Comparison of ENCODE assay signal across 8 cellular contexts in the genomic region with DNA sequence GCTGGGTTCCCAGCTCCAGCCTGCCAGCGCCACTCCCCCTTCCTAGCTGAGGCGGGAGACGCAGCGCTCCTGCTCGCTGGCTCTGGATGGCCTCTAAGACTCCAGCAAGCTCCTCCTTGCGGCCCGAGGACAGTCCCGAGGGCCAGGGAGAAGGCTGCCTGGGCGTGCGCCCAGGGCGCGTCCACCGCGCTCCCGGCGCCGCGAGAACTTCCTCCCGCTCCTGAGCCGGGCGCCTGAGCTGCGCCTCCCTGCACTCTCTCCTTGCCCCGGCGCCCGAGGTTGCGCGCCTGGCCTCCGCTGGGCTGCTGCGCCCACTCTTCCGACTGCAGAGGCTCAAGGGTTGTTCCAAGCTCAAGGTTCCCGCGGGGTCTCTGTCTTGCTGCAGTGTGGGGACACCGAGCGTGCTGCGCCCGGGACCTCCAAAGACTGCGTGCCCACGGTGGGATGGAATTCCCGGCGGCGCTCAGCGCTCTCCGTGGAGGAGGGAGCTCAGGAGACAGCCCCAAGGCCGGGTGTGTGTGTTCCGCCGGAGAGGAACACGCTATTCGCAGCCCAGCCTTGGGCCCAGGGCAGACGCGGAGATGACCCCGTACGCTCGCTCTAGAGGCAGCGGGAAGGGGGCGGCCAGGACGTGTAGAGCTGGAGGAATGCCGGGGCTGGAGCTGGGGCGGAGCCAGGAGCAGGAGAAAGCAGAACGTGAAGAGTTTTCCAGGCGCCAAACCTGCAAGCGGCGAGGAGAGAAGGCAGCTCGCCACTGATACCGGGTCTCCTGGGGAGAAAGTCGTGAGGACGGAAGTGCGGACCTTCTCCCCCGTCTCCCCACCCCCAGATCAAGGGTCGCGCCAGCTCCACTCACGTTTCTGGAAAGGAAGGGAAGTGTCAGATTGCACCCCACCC. TPM values are rescaled to one million over a fixed set of nuclear protein-coding genes. Genes with fewer than 3 reads are reported as not detected.
A peak's percentile ranks its signal among the peaks of the same experiment; 100 is the strongest.
DNase-seq lines count a peak whose midpoint lies in the region; ATAC-seq, FAIRE-seq and TF ChIP-seq lines count a peak whose summit lies in the region.

A gene with protein sequence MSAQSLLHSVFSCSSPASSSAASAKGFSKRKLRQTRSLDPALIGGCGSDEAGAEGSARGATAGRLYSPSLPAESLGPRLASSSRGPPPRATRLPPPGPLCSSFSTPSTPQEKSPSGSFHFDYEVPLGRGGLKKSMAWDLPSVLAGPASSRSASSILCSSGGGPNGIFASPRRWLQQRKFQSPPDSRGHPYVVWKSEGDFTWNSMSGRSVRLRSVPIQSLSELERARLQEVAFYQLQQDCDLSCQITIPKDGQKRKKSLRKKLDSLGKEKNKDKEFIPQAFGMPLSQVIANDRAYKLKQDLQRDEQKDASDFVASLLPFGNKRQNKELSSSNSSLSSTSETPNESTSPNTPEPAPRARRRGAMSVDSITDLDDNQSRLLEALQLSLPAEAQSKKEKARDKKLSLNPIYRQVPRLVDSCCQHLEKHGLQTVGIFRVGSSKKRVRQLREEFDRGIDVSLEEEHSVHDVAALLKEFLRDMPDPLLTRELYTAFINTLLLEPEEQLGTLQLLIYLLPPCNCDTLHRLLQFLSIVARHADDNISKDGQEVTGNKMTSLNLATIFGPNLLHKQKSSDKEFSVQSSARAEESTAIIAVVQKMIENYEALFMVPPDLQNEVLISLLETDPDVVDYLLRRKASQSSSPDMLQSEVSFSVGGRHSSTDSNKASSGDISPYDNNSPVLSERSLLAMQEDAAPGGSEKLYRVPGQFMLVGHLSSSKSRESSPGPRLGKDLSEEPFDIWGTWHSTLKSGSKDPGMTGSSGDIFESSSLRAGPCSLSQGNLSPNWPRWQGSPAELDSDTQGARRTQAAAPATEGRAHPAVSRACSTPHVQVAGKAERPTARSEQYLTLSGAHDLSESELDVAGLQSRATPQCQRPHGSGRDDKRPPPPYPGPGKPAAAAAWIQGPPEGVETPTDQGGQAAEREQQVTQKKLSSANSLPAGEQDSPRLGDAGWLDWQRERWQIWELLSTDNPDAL (N-terminal part only) (minus strand): TSS at position 777 of the 897 bp plus-strand sequence. CDS start 1,092 bp downstream, outside the sequence.

- H3K9me3 ChIP-seq in pancreas, result no peaks in the 10 kb centered on the region
- H3K9me3 ChIP-seq in effector memory CD4-positive, alpha-beta T cell (ENCODE audit: control insufficient read depth, low read length), result no peaks in the 10 kb centered on the region

- H3K4me3 ChIP-seq in foreskin fibroblast (ENCODE audit: low read depth in 1 of 2, low read length in 2 of 2) (peak within 1 kb of the TSS; percentile 48 to 72), pancreas (peak within 1 kb of the TSS in 2 of 4 donors; percentile 9 to 22)
- H3K4me3 ChIP-seq in effector memory CD4-positive, alpha-beta T cell (ENCODE audit: insufficient read depth, low read depth, low read length, poor library complexity, severe bottlenecking), result no peak within 1 kb of the TSS

- no peak for TF ChIP-seq CTCF in foreskin fibroblast (IDR thresholded peaks at IDR 0.05; ENCODE audit: low read depth, low read length)
- TF ChIP-seq CTCF in pancreas (IDR thresholded peaks at IDR 0.05), result no peak

- H3K27me3 ChIP-seq in pancreas, result peaks cover 0 to 57% (median 12%) of the 10 kb centered on the region in 4 donors
- H3K27me3 ChIP-seq in effector memory CD4-positive, alpha-beta T cell (replicated peaks; ENCODE audit: control insufficient read depth, insufficient read depth, low read length, poor library complexity, severe bottlenecking), result no peaks in the 10 kb centered on the region

- no peaks in the 10 kb centered on the region for H3K4me1 ChIP-seq in pancreas
- H3K4me1 ChIP-seq in effector memory CD4-positive, alpha-beta T cell (ENCODE audit: control insufficient read depth, insufficient read depth, low read length, poor library complexity, severe bottlenecking), result no peaks in the 10 kb centered on the region

- FAIRE-seq in GM12892 (lab: Jason Lieb, UNC), result no peak
- FAIRE-seq in RCC 7860 (lab: Jason Lieb, UNC), result no peak
- no peak for FAIRE-seq in pancreas (lab: Jason Lieb, UNC)

- no peaks in the 10 kb centered on the region for H3K36me3 ChIP-seq in pancreas
- no peaks in the 10 kb centered on the region for H3K36me3 ChIP-seq in effector memory CD4-positive, alpha-beta T cell (ENCODE audit: control insufficient read depth, insufficient read depth, low read length)

- DNase-seq in GM12892 (ENCODE audit: insufficient read length) (peak; percentile 22), RCC 7860 (ENCODE audit: low spot score) (peak; percentile 26), foreskin fibroblast (peak; percentile 78 to 86), pancreas (peak in 2 of 6 donors; percentile 50 to 53), DMS153 treated with DMSO at 0.1 percent for 48 hours (lab: John Stamatoyannopoulos, UW; ENCODE audit: unreplicated experiment) (no peak)
- DNase-seq in effector memory CD4-positive, alpha-beta T cell, result no peak

- 0 to 26% methylated on average over 63 to 71 of the region's 71 CpGs for WGBS in pancreas, 2 donors

- ATAC-seq in pancreas (peak in 3 of 4 donors; percentile 53 to 65 (median 61)), HG03442 (IDR thresholded peaks at IDR 0.05; ENCODE audit: unreplicated experiment) (no peak), HG03521 (IDR thresholded peaks at IDR 0.05; ENCODE audit: unreplicated experiment) (no peak)

- no peak within 1 kb of the TSS for H3K27ac ChIP-seq in pancreas
- no peak within 1 kb of the TSS for H3K27ac ChIP-seq in effector memory CD4-positive, alpha-beta T cell (ENCODE audit: insufficient read depth, low read length, poor library complexity, severe bottlenecking)

- no peak for TF ChIP-seq POLR2A in GM12892 (IDR thresholded peaks at IDR 0.05; ENCODE audit: low read depth, low read length)

- intact Hi-C loops in pancreas (cut with DNase I), result no loop called here

RNA-seq across cellular contexts. Expression of the gene that starts here (rescaled TPM):
- polyA plus RNA-seq in GM12892 (2012; ENCODE audit: missing spikeins), result 3.4 TPM
- total RNA-seq in pancreas, result 1 to 10 TPM in 5 of 6 donors, under 1 TPM in 1; 0.79 to 3.3 (median 2.1) TPM
- 1 to 10 TPM in 1 of 2 donors, under 1 TPM in 1; 0.87 to 1.0 TPM for polyA plus RNA-seq in pancreas

Comparison
In these comparisons a context has a peak if more than half of its experiments do, and no peak if none do; other contexts are left out.
1. DNase-seq: peak in GM12892 (single experiment), RCC 7860 (single experiment) and foreskin fibroblast (2 of 2); none in DMS153 treated with DMSO at 0.1 percent for 48 hours (single experiment) and effector memory CD4-positive, alpha-beta T cell (0 of 3).
2. ATAC-seq: peak in pancreas (3 of 4); none in HG03442 (single experiment) and HG03521 (single experiment).